Comparison of ENCODE assay signal across 11 cellular contexts in the genomic region with DNA sequence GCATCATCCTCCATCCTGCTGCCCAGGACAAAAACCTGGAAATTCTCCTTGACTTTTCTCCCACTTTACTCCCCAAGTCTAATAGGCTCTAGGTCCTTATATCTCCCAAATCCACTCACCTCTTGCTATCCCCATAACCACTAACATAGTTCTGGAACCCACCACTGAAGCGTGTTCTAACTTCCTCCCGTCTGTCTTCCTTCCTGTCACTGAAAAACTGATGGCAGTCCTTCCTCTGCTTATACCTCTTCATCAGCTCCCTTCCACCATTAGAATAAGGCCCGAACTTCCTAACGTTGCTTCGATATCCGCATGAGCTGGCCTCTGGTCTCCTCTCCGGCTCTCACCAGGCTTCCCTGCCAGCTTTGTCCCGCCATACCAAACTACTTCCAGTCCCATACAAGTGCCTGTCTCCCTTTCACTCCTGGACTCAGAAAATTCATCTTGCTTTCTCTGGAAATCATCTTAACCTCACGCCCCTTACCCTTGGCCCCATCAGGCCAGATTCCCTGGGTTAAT.
DNase-seq lines count a peak whose midpoint lies in the region; FAIRE-seq and TF ChIP-seq lines count a peak whose summit lies in the region.
"Had no signal": no experiment of that assay in that cellular context is flagged by ENCODE, and none has a peak within 500 bp of the region (broad histone marks: within the 10 kb centered on the region; RNA-seq: fewer than 3 reads in every experiment).

No MANE protein-coding gene starts in this region.

- CTCF ChIA-PET in OCI-LY7 (lab: Charles Lee; ENCODE audit: unreplicated experiment): interaction anchor here (0.6 kb wide), 1 partner anchor 276 kb away, joined by 3 read pairs; no protein-coding TSS in a partner anchor

- peaks cover 26% of the 10 kb centered on the region for H3K36me3 Mint-ChIP-seq in activated naive CD8-positive, alpha-beta T cell treated with anti-CD3 and anti-CD28 coated beads for 36 hours
- H3K36me3 Mint-ChIP-seq: naive B cell had no signal

- no peaks in the 10 kb centered on the region for H3K27me3 Mint-ChIP-seq in activated naive CD8-positive, alpha-beta T cell treated with anti-CD3 and anti-CD28 coated beads for 36 hours
- H3K27me3 Mint-ChIP-seq: naive B cell had no signal

- no peaks in the 10 kb centered on the region for H3K79me2 ChIP-seq in OCI-LY7 (ENCODE audit: insufficient read depth, low read depth, low read length)
- H3K79me2 ChIP-seq in parathyroid adenoma: no peaks in the 10 kb centered on the region

- FAIRE-seq in GM12891 (lab: Jason Lieb, UNC): peak; percentile 80

- intact Hi-C loops in OCI-LY7 (cut with micrococcal nuclease; ENCODE audit: unreplicated experiment): loop anchor here (2.0 to 5.0 kb wide), 2 partner anchors 25 to 110 kb away; no protein-coding TSS in a partner anchor

- no peak overlapping the region for H3K4me3 ChIP-seq in OCI-LY7 (ENCODE audit: low read depth, low read length, poor library complexity, severe bottlenecking)
- H3K4me3 ChIP-seq in parathyroid adenoma (ENCODE audit: low read depth, low read length): no peak overlapping the region
- H3K4me3 ChIP-seq: left lung had no signal

- no peaks in the 10 kb centered on the region for H3K9me3 ChIP-seq in OCI-LY7 (ENCODE audit: low read length)
- H3K9me3 ChIP-seq in parathyroid adenoma (ENCODE audit: control insufficient read depth, low read length): no peaks in the 10 kb centered on the region
- H3K9me3 ChIP-seq: left lung had no signal

- H3K4me2 ChIP-seq in OCI-LY7 (ENCODE audit: low read length): peak overlapping the region; percentile 65
- no peak overlapping the region for H3K4me2 ChIP-seq in parathyroid adenoma (ENCODE audit: low read length)

- no peak for TF ChIP-seq POLR2A in GM12891 (IDR thresholded peaks at IDR 0.05; ENCODE audit: low read depth, low read length)

- no peak overlapping the region for H3K9ac ChIP-seq in parathyroid adenoma

- POLR2A ChIA-PET in OCI-LY7 (lab: Charles Lee): no interaction called here

- H3K27ac Mint-ChIP-seq in activated naive CD8-positive, alpha-beta T cell treated with anti-CD3 and anti-CD28 coated beads for 36 hours: peak overlapping the region; percentile 97

- BruUV-seq in OCI-LY7 (replicated peaks; lab: Mats Ljungman, UMichigan): no TSS peak

- H3K36me3 ChIP-seq in OCI-LY7 (ENCODE audit: insufficient read depth, low read length) (no peaks in the 10 kb centered on the region), parathyroid adenoma (ENCODE audit: control insufficient read depth, insufficient read depth, low read length) (no peaks in the 10 kb centered on the region)
- H3K36me3 ChIP-seq: left lung had no signal

- H3K27ac ChIP-seq in OCI-LY7 (ENCODE audit: low read depth, low read length, poor library complexity, severe bottlenecking) (peak overlapping the region; percentile 67), parathyroid adenoma (no peak overlapping the region)
- H3K27ac ChIP-seq: left lung had no signal

- no peak for DNase-seq in GM12891 (ENCODE audit: insufficient read length, low spot score)
- no peak for DNase-seq in OCI-LY7 (ENCODE audit: low spot score)
- no peak for DNase-seq in activated naive CD8-positive, alpha-beta T cell treated with anti-CD3 and anti-CD28 coated beads for 36 hours
- no peak for DNase-seq in NCI-H1694 (lab: John Stamatoyannopoulos, UW)
- DNase-seq in NCI-H2227 (lab: John Stamatoyannopoulos, UW; ENCODE audit: unreplicated experiment): no peak
- no peak for DNase-seq in D341Med (ENCODE audit: low spot score)
- DNase-seq: aorta, hippocampal formation, left lung, naive B cell had no signal

- no peak for TF ChIP-seq CTCF in OCI-LY7 (conservative IDR thresholded peaks at IDR 0.05; ENCODE audit: low read length)
- TF ChIP-seq CTCF in parathyroid adenoma (IDR thresholded peaks at IDR 0.05): no peak

- H3K4me1 ChIP-seq in OCI-LY7 (ENCODE audit: insufficient read depth, low read length, poor library complexity, severe bottlenecking) (peaks cover 58% of the 10 kb centered on the region), parathyroid adenoma (peaks cover 26% of the 10 kb centered on the region)

- H2AFZ ChIP-seq in OCI-LY7 (ENCODE audit: low read length) (peak overlapping the region; percentile 78; the same call in 1 of the 2 replicates), parathyroid adenoma (peak overlapping the region; percentile 33)

- H3K4me3 Mint-ChIP-seq in activated naive CD8-positive, alpha-beta T cell treated with anti-CD3 and anti-CD28 coated beads for 36 hours: no peak overlapping the region

- H3K9me2 ChIP-seq in OCI-LY7 (ENCODE audit: insufficient read depth, low read length): no peaks in the 10 kb centered on the region

- no peaks in the 10 kb centered on the region for H4K20me1 ChIP-seq in OCI-LY7 (ENCODE audit: insufficient read depth, low read length)

- peaks cover 10% of the 10 kb centered on the region for H3K9me3 Mint-ChIP-seq in activated naive CD8-positive, alpha-beta T cell treated with anti-CD3 and anti-CD28 coated beads for 36 hours

- peaks cover 71% of the 10 kb centered on the region for H3K4me1 Mint-ChIP-seq in activated naive CD8-positive, alpha-beta T cell treated with anti-CD3 and anti-CD28 coated beads for 36 hours

- no peaks in the 10 kb centered on the region for H3K27me3 ChIP-seq in parathyroid adenoma (ENCODE audit: control insufficient read depth, insufficient read depth, low read length)
- H3K27me3 ChIP-seq: left lung had no signal

TF ChIP-seq in GM12891, 5 proteins besides CTCF, POLR2A, EP300 and RAD21:
- TF ChIP-seq POLR2AphosphoS5 (IDR thresholded peaks at IDR 0.05; ENCODE audit: low read depth, low read length): no peak
- 0 out of 2 replicates have a peak, but pooled peaks have one; percentile 7 for TF ChIP-seq POU2F2 (IDR thresholded peaks at IDR 0.05; ENCODE audit: low read depth, low read length)
- no peak for TF ChIP-seq TAF1 (IDR thresholded peaks at IDR 0.05; ENCODE audit: low read depth, low read length)
- 0 out of 2 replicates have a peak, but pooled peaks have one; percentile 17 for TF ChIP-seq SPI1 (IDR thresholded peaks at IDR 0.05; ENCODE audit: low read depth, low read length)
